16 cellular contexts compared by ENCODE assay signal in genomic region chr11:72647882-72648281, GRCh38. TPM values are rescaled to one million over a fixed set of nuclear protein-coding genes. Genes with fewer than 3 reads are reported as not detected.
DNase-seq lines count a peak whose midpoint lies in the region; ATAC-seq, FAIRE-seq and TF ChIP-seq lines count a peak whose summit lies in the region.
"Had no signal": no experiment of that assay in that cellular context is flagged by ENCODE, and none has a peak within 500 bp of the region (broad histone marks: within the 10 kb centered on the region; RNA-seq: fewer than 3 reads in every experiment).

No MANE protein-coding gene starts in this region.

- 89 to 91% methylated on average over 4 of the region's 4 CpGs for WGBS in endodermal cell (ENCODE audit: insufficient coverage in 1 of 2, insufficient read length in 1 of 2), 2 experiments

- H3K4me1 Mint-ChIP-seq in glutamatergic neuron (ENCODE audit: low read depth, unreplicated experiment): peaks cover 19% of the 10 kb centered on the region
- H3K4me1 Mint-ChIP-seq in endodermal cell: no peaks in the 10 kb centered on the region

- no peaks in the 10 kb centered on the region for H3K36me3 ChIP-seq in endodermal cell (ENCODE audit: control insufficient read depth, insufficient read depth, low read length)

- H3K4me3 Mint-ChIP-seq in glutamatergic neuron (ENCODE audit: unreplicated experiment) (peak overlapping the region; percentile 21), endodermal cell (no peak overlapping the region)
- H3K4me3 Mint-ChIP-seq: B cell; CD4-positive, alpha-beta T cell; H9 had no signal

- TF ChIP-seq POLR2A in GM12892 (IDR thresholded peaks at IDR 0.05; ENCODE audit: low read depth, low read length): no peak

- H3K4me3 ChIP-seq in endodermal cell (ENCODE audit: low read length): no peak overlapping the region

- H3K9ac ChIP-seq in endodermal cell (ENCODE audit: extremely low read depth, low read length, poor library complexity, severe bottlenecking): no peak overlapping the region

- H3K27ac ChIP-seq in angular gyrus (ENCODE audit: low read depth, low read length) (peak overlapping the region; percentile 29), temporal lobe (ENCODE audit: low read depth, low read length) (peak overlapping the region; percentile 39), endodermal cell (ENCODE audit: low read depth, low read length) (no peak overlapping the region)

- H3K27me3 ChIP-seq in endodermal cell (ENCODE audit: control insufficient read depth, insufficient read depth, low read length, poor library complexity, severe bottlenecking): peaks cover 7% of the 10 kb centered on the region

- peaks cover under 1% of the 10 kb centered on the region for H3K4me1 ChIP-seq in endodermal cell (ENCODE audit: control insufficient read depth, insufficient read depth, low read length)

- H3K9me3 ChIP-seq in endodermal cell (ENCODE audit: control insufficient read depth, low read length): no peaks in the 10 kb centered on the region

- H3K9me3 Mint-ChIP-seq in glutamatergic neuron (ENCODE audit: unreplicated experiment): peaks cover 1% of the 10 kb centered on the region
- H3K9me3 Mint-ChIP-seq in endodermal cell: no peaks in the 10 kb centered on the region
- H3K9me3 Mint-ChIP-seq: CD4-positive, alpha-beta T cell; H9 had no signal

- FAIRE-seq in GM12892 (lab: Jason Lieb, UNC): peak; percentile 5

- H3K36me3 Mint-ChIP-seq in glutamatergic neuron (ENCODE audit: unreplicated experiment) (no peaks in the 10 kb centered on the region), endodermal cell (ENCODE audit: low read depth) (no peaks in the 10 kb centered on the region)

- DNase-seq in GM12892 (ENCODE audit: insufficient read length): no peak
- no peak for DNase-seq in glutamatergic neuron
- no peak for DNase-seq in DMS 273 (lab: John Stamatoyannopoulos, UW; ENCODE audit: unreplicated experiment)
- no peak for DNase-seq in endodermal cell
- DNase-seq: ACHN; C1 segment of cervical spinal cord; CD4-positive, alpha-beta T cell; DMS153; DMS79 treated with DMSO at 0.1 percent for 48 hours; EL; GDM1; H9 had no signal

- no peak overlapping the region for H3K27ac Mint-ChIP-seq in glutamatergic neuron (ENCODE audit: unreplicated experiment)
- H3K27ac Mint-ChIP-seq in endodermal cell: no peak overlapping the region
- H3K27ac Mint-ChIP-seq: B cell; CD4-positive, alpha-beta T cell; H9 had no signal

- no peak for ATAC-seq in HG03175 (IDR thresholded peaks at IDR 0.05; ENCODE audit: unreplicated experiment)

- no peak for TF ChIP-seq CTCF in glutamatergic neuron (IDR thresholded peaks at IDR 0.05; ENCODE audit: partially characterized antibody, unreplicated experiment)
- TF ChIP-seq CTCF in endodermal cell (conservative IDR thresholded peaks at IDR 0.05): no peak

- H3K27me3 Mint-ChIP-seq in glutamatergic neuron (ENCODE audit: unreplicated experiment) (peaks cover 11% of the 10 kb centered on the region), endodermal cell (ENCODE audit: insufficient read depth) (peaks cover 9% of the 10 kb centered on the region)

RNA-seq across cellular contexts. Expression of gene PDE2A, which starts 26.3 kb away (rescaled TPM):
- polyA plus RNA-seq in GM12892 (2012; ENCODE audit: missing spikeins): 1.7 TPM
- total RNA-seq in glutamatergic neuron (ENCODE audit: unreplicated experiment): 16.9 TPM
- total RNA-seq in temporal lobe: 80.4 TPM
- total RNA-seq in endodermal cell: 10 to 100 TPM in 1 of 2 donors, 1 to 10 TPM in 1; 3.7 to 13.3 TPM
- polyA plus RNA-seq in endodermal cell (2013, experiment 1 of 2): 8.9 TPM
- polyA plus RNA-seq in endodermal cell (2013, experiment 2 of 2): 7.1 TPM
